1 cellular context compared by ENCODE assay signal in genomic region chr4:17523626-17524025, GRCh38.
TF ChIP-seq lines count a peak whose summit lies in the region.

No MANE protein-coding gene starts in this region.

TF ChIP-seq in GM23338, 12 proteins besides CTCF, POLR2A, EP300 and RAD21 (continued from another document):
- TF ChIP-seq, protein P1, sequence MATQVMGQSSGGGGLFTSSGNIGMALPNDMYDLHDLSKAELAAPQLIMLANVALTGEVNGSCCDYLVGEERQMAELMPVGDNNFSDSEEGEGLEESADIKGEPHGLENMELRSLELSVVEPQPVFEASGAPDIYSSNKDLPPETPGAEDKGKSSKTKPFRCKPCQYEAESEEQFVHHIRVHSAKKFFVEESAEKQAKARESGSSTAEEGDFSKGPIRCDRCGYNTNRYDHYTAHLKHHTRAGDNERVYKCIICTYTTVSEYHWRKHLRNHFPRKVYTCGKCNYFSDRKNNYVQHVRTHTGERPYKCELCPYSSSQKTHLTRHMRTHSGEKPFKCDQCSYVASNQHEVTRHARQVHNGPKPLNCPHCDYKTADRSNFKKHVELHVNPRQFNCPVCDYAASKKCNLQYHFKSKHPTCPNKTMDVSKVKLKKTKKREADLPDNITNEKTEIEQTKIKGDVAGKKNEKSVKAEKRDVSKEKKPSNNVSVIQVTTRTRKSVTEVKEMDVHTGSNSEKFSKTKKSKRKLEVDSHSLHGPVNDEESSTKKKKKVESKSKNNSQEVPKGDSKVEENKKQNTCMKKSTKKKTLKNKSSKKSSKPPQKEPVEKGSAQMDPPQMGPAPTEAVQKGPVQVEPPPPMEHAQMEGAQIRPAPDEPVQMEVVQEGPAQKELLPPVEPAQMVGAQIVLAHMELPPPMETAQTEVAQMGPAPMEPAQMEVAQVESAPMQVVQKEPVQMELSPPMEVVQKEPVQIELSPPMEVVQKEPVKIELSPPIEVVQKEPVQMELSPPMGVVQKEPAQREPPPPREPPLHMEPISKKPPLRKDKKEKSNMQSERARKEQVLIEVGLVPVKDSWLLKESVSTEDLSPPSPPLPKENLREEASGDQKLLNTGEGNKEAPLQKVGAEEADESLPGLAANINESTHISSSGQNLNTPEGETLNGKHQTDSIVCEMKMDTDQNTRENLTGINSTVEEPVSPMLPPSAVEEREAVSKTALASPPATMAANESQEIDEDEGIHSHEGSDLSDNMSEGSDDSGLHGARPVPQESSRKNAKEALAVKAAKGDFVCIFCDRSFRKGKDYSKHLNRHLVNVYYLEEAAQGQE (IDR thresholded peaks at IDR 0.05; ENCODE audit: unreplicated experiment), result no peak
- TF ChIP-seq CREB1 (CRISPR knock-in tag; IDR thresholded peaks at IDR 0.05; ENCODE audit: low read depth), result no peak
- TF ChIP-seq JUNB (IDR thresholded peaks at IDR 0.05; ENCODE audit: unreplicated experiment), result no peak
- TF ChIP-seq NANOG (IDR thresholded peaks at IDR 0.05; ENCODE audit: borderline replicate concordance), result no peak
- no peak for TF ChIP-seq EZH2phosphoT487 (IDR thresholded peaks at IDR 0.05; ENCODE audit: unreplicated experiment)
- no peak for TF ChIP-seq STAT1 (IDR thresholded peaks at IDR 0.05; ENCODE audit: unreplicated experiment)
